ENCODE assay signal across 9 cellular contexts in the genomic region with DNA sequence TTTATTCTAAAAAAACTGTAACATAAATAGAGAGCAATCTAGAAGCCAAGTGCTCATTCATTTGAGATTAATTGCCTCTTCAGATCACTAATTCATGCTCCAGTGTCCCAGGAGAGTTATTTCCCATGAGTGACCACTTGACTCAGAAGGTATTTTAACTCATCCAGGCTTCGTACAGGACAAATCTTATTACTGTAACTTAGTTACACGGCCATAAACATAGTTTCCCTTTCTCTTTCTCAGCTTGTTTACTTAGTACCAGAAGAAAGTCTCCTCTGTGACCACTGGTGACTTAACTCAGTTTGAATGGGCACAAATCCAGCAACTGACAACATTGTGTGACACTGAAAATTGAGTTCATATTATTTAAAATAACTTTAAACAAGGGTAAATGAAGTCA. TPM values are rescaled to one million over a fixed set of nuclear protein-coding genes. Genes with fewer than 3 reads are reported as not detected.
A peak's percentile ranks its signal among the peaks of the same experiment; 100 is the strongest.
DNase-seq lines count a peak whose midpoint lies in the region; ATAC-seq, FAIRE-seq and TF ChIP-seq lines count a peak whose summit lies in the region.
"Had no signal": no experiment of that assay in that cellular context is flagged by ENCODE, and none has a peak within 500 bp of the region (broad histone marks: within the 10 kb centered on the region; RNA-seq: fewer than 3 reads in every experiment).

No MANE protein-coding gene starts in this region.

- H3K9me3 ChIP-seq in hepatocyte (ENCODE audit: low read depth) (no peaks in the 10 kb centered on the region), gastroesophageal sphincter (no peaks in the 10 kb centered on the region)

- peak overlapping the region; percentile 58 for H3K4me2 ChIP-seq in hepatocyte

- intact Hi-C loops in left ventricle myocardium superior (cut with micrococcal nuclease): loop anchor here (5.0 kb wide), 1 partner anchor 545 kb away; no protein-coding TSS in a partner anchor

- TF ChIP-seq EP300 in gastroesophageal sphincter (IDR thresholded peaks at IDR 0.05): no peak

- 12% methylated on average over 2 of the region's 2 CpGs for WGBS in hepatocyte (ENCODE audit: low lambda C conversion rate, missing lambda C conversion rate)
- WGBS in gastroesophageal sphincter (ENCODE audit: low coverage in 1 of 2), 2 donors: 11 to 31% methylated on average over 2 of the region's 2 CpGs

- TF ChIP-seq POLR2A in gastroesophageal sphincter (IDR thresholded peaks at IDR 0.05): no peak

- FAIRE-seq in HTR-8/SVneo (lab: Jason Lieb, UNC): no peak
- FAIRE-seq: GM19239 had no signal

- H4K20me1 ChIP-seq in hepatocyte (ENCODE audit: insufficient read depth, poor library complexity, severe bottlenecking): no peaks in the 10 kb centered on the region

- no peaks in the 10 kb centered on the region for H3K4me1 ChIP-seq in hepatocyte (ENCODE audit: insufficient read depth)
- H3K4me1 ChIP-seq in gastroesophageal sphincter: peaks cover 0 to 8% (median 0%) of the 10 kb centered on the region in 3 donors

- H3K4me3 ChIP-seq in hepatocyte: no peak overlapping the region
- no peak overlapping the region for H3K4me3 ChIP-seq in gastroesophageal sphincter

- DNase-seq in GM10266 (ENCODE audit: extremely low spot score) (peak; percentile 29), NCI-H2029 (lab: John Stamatoyannopoulos, UW) (peak; percentile 55), hepatocyte (ENCODE audit: low spot score) (peak; percentile 34), HTR-8/SVneo (ENCODE audit: insufficient read length, low spot score) (no peak), COLO668 (lab: John Stamatoyannopoulos, UW; ENCODE audit: unreplicated experiment) (no peak), left ventricle myocardium superior (no peak)

- H3K36me3 ChIP-seq in hepatocyte (replicated peaks; ENCODE audit: insufficient read depth, low read depth) (no peaks in the 10 kb centered on the region), gastroesophageal sphincter (peaks cover 0 to 20% of the 10 kb centered on the region in 2 donors)

- H2AFZ ChIP-seq in hepatocyte: no peak overlapping the region

- H3K79me2 ChIP-seq in hepatocyte: no peaks in the 10 kb centered on the region

- peak; percentile 92 for ATAC-seq in HG02588 (IDR thresholded peaks at IDR 0.05; ENCODE audit: unreplicated experiment)
- ATAC-seq in left ventricle myocardium superior: no peak
- ATAC-seq in gastroesophageal sphincter: no peak

- TF ChIP-seq CTCF in GM10266 (IDR thresholded peaks at IDR 0.05; ENCODE audit: control insufficient read depth, insufficient read depth, low read depth, missing control alignments) (no peak), hepatocyte (IDR thresholded peaks at IDR 0.05; ENCODE audit: poor library complexity) (no peak), gastroesophageal sphincter (IDR thresholded peaks at IDR 0.05) (no peak)

- H3K27me3 ChIP-seq in hepatocyte (no peaks in the 10 kb centered on the region), gastroesophageal sphincter (no peaks in the 10 kb centered on the region)

- no peaks in the 10 kb centered on the region for H3K9me2 ChIP-seq in hepatocyte (replicated peaks; ENCODE audit: insufficient read depth)

- H3K27ac ChIP-seq in hepatocyte (no peak overlapping the region), gastroesophageal sphincter (no peak overlapping the region)

RNA-seq across cellular contexts. Expression of a gene that starts 25.3 kb away (rescaled TPM):
- total RNA-seq in hepatocyte (156 and 158 TPM in 2 replicates), left ventricle myocardium superior (113 TPM), gastroesophageal sphincter (100 to 1,000 TPM; 102 to 226 (median 152) TPM)
- 134 and 138 TPM in 2 replicates for polyA plus RNA-seq in hepatocyte

Comparison
In these comparisons a context has a peak if more than half of its experiments do, and no peak if none do; other contexts are left out.
1. DNase-seq: peak in GM10266 (single experiment), NCI-H2029 (single experiment) and hepatocyte (single experiment); none in HTR-8/SVneo (single experiment), COLO668 (single experiment) and left ventricle myocardium superior (single experiment).